ENCODE assay signal across 8 cellular contexts in the genomic region with DNA sequence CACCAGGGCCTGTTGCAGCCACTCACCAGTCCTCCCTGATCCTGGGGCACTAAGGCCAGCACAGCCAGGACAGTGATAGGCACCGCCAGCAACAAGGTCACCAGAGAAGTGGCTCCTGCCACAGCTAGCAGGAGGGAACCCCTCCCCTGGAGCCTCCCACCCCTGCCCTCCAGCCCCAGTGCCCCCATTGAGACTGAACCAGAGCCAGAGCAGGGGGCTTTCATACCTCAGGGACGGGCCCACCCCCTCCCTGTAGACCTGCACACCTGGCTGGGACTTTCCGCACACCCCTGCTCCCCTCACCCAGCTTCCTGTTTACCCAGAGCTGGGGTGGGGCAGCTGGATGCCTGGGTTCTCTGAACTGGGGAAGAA.
DNase-seq lines count a peak whose midpoint lies in the region; ATAC-seq and TF ChIP-seq lines count a peak whose summit lies in the region.

A gene with protein sequence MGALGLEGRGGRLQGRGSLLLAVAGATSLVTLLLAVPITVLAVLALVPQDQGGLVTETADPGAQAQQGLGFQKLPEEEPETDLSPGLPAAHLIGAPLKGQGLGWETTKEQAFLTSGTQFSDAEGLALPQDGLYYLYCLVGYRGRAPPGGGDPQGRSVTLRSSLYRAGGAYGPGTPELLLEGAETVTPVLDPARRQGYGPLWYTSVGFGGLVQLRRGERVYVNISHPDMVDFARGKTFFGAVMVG (minus strand): TSS at position 195 of the 372 bp plus-strand sequence. CDS start 7 bp downstream, at position 188.

- no peaks in the 10 kb centered on the region for H3K36me3 Mint-ChIP-seq in nephron progenitor cell (ENCODE audit: low read depth)

- peak within 1 kb of the TSS; percentile 71 to 99 for H3K9ac ChIP-seq in duodenal mucosa (ENCODE audit: low read depth in 1 of 2, low read length in 2 of 2)

- TF ChIP-seq CTCF in GM12875 (IDR thresholded peaks at IDR 0.05; ENCODE audit: borderline replicate concordance, insufficient read depth, low read depth, low read length), result no peak
- no peak for TF ChIP-seq CTCF in WERI-Rb-1 (IDR thresholded peaks at IDR 0.05; ENCODE audit: low read depth, low read length)
- TF ChIP-seq CTCF in nephron progenitor cell (IDR thresholded peaks at IDR 0.05), result no peak

- peak within 1 kb of the TSS; percentile 41 for H3K27ac Mint-ChIP-seq in nephron progenitor cell

- ATAC-seq in HG03196 (IDR thresholded peaks at IDR 0.05; ENCODE audit: unreplicated experiment), result no peak

- H3K9me3 Mint-ChIP-seq in nephron progenitor cell, result no peaks in the 10 kb centered on the region

- peaks cover 17 to 28% of the 10 kb centered on the region in 2 donors for H3K4me1 ChIP-seq in duodenal mucosa (ENCODE audit: control insufficient read depth in 1 of 2, insufficient read depth in 2 of 2, low read length in 2 of 2)

- H3K27ac ChIP-seq in WERI-Rb-1, result no peak within 1 kb of the TSS; the same call in 1 of the 2 replicates
- H3K27ac ChIP-seq in duodenal mucosa (ENCODE audit: low read depth, low read length), result peak within 1 kb of the TSS; percentile 64

- H3K4me3 ChIP-seq in GM12875 (ENCODE audit: low read depth, low read length) (peak within 1 kb of the TSS; percentile 64), WERI-Rb-1 (ENCODE audit: low read depth, low read length) (peak within 1 kb of the TSS; percentile 76), duodenal mucosa (ENCODE audit: low read depth in 1 of 2, low read length in 2 of 2) (peak within 1 kb of the TSS; percentile 91 to 92)

- H3K36me3 ChIP-seq in WERI-Rb-1, result no peaks in the 10 kb centered on the region
- H3K36me3 ChIP-seq in duodenal mucosa (ENCODE audit: control insufficient read depth in 1 of 2, insufficient read depth in 2 of 2, low read length in 2 of 2), result no peaks in the 10 kb centered on the region

- H3K4me3 Mint-ChIP-seq in nephron progenitor cell, result peak within 1 kb of the TSS; percentile 98

- H3K27me3 ChIP-seq in WERI-Rb-1 (ENCODE audit: insufficient read depth, low read depth, severe bottlenecking) (no peaks in the 10 kb centered on the region), duodenal mucosa (ENCODE audit: control insufficient read depth in 1 of 2, insufficient read depth in 2 of 2, low read length in 2 of 2) (peaks cover 0 to 5% of the 10 kb centered on the region in 2 donors)

- no peaks in the 10 kb centered on the region for H3K9me3 ChIP-seq in WERI-Rb-1 (ENCODE audit: severe bottlenecking)
- H3K9me3 ChIP-seq in duodenal mucosa (ENCODE audit: control insufficient read depth in 1 of 2, low read length in 2 of 2), result no peaks in the 10 kb centered on the region

- peaks cover 31% of the 10 kb centered on the region for H3K27me3 Mint-ChIP-seq in nephron progenitor cell (ENCODE audit: low read depth, poor library complexity)

- DNase-seq in WERI-Rb-1 (no peak), nephron progenitor cell (no peak), COLO829 (ENCODE audit: low spot score) (no peak), NCI-H774 (lab: John Stamatoyannopoulos, UW) (no peak), SW 1271 (lab: John Stamatoyannopoulos, UW) (no peak)

- peaks cover 46% of the 10 kb centered on the region for H3K4me1 Mint-ChIP-seq in nephron progenitor cell
